Comparison of ENCODE assay signal across 20 cellular contexts in genomic region chr2:181105562-181105961, GRCh38.
DNase-seq lines count a peak whose midpoint lies in the region; ATAC-seq, FAIRE-seq and TF ChIP-seq lines count a peak whose summit lies in the region.
"Had no signal": no experiment of that assay in that cellular context is flagged by ENCODE, and none has a peak within 500 bp of the region (broad histone marks: within the 10 kb centered on the region; RNA-seq: fewer than 3 reads in every experiment).

No MANE protein-coding gene starts in this region.

- peaks cover 0 to 2% of the 10 kb centered on the region in 2 donors for H3K27me3 Mint-ChIP-seq in CD8-positive, alpha-beta memory T cell
- H3K27me3 Mint-ChIP-seq: progenitor cell of endocrine pancreas had no signal

- CTCF ChIA-PET in CD8-positive, alpha-beta memory T cell (lab: Charles Lee): interaction anchor here (0.8 to 3.2 kb wide), 26 partner anchors 10 to 610 kb away, joined by 3 to 27 read pairs (median 5); partner anchors contain the start of gene ITGA4

- ATAC-seq in GM18870 (IDR thresholded peaks at IDR 0.05; ENCODE audit: unreplicated experiment) (no peak), GM19395 (IDR thresholded peaks at IDR 0.05; ENCODE audit: unreplicated experiment) (no peak)

- FAIRE-seq in RCC 7860 (lab: Jason Lieb, UNC) (peak; percentile 26), keratinocyte (lab: Jason Lieb, UNC) (peak; percentile 32)

- H3K36me3 Mint-ChIP-seq in CD8-positive, alpha-beta memory T cell: peaks cover 0 to 18% (median 9%) of the 10 kb centered on the region in 3 donors
- H3K36me3 Mint-ChIP-seq: memory B cell had no signal

- H3K9ac ChIP-seq in keratinocyte (ENCODE audit: control insufficient read depth, extremely low read depth, insufficient read depth, low read length): no peak overlapping the region

- no peak overlapping the region for H3K27ac ChIP-seq in CD8-positive, alpha-beta memory T cell (ENCODE audit: low read depth, low read length)
- H3K27ac ChIP-seq in keratinocyte (ENCODE audit: control insufficient read depth, insufficient read depth, low read length): no peak overlapping the region
- H3K27ac ChIP-seq: colonic mucosa, HL-60, tibial artery, VCaP had no signal

- no peaks in the 10 kb centered on the region for H3K9me3 ChIP-seq in CD8-positive, alpha-beta memory T cell (ENCODE audit: low read length)
- no peaks in the 10 kb centered on the region for H3K9me3 ChIP-seq in keratinocyte (ENCODE audit: control insufficient read depth, low read depth, low read length)
- H3K9me3 ChIP-seq: colonic mucosa, tibial artery had no signal

- H3K9me1 ChIP-seq in keratinocyte (ENCODE audit: control insufficient read depth, extremely low read depth, insufficient read depth, low read length): peaks cover 2% of the 10 kb centered on the region

- H3K36me3 ChIP-seq in CD8-positive, alpha-beta memory T cell (ENCODE audit: insufficient read depth, low read length): no peaks in the 10 kb centered on the region
- H3K36me3 ChIP-seq in keratinocyte (ENCODE audit: control insufficient read depth in 2 of 2, extremely low read depth in 1 of 2, insufficient read depth in 2 of 2, low read length in 2 of 2): no peaks in the 10 kb centered on the region
- H3K36me3 ChIP-seq: colonic mucosa, tibial artery had no signal

- H2AFZ ChIP-seq in keratinocyte (ENCODE audit: control insufficient read depth, low read length): no peak overlapping the region

- no peak for TF ChIP-seq CTCF in keratinocyte (optimal IDR thresholded peaks at IDR 0.05 in 1 of 3, IDR thresholded peaks at IDR 0.05 in 1 of 3, conservative IDR thresholded peaks at IDR 0.05 in 1 of 3; ENCODE audit: extremely low read depth in 1 of 3, insufficient read depth in 2 of 3, low read length in 3 of 3)

- POLR2A ChIA-PET in CD8-positive, alpha-beta memory T cell (lab: Charles Lee): interaction anchor here (0.6 to 1.9 kb wide), 7 partner anchors 18 to 352 kb away, joined by 3 to 19 read pairs (median 5); partner anchors contain the start of gene ITGA4

- peaks cover 0 to 4% (median 2%) of the 10 kb centered on the region in 5 donors for H3K9me3 Mint-ChIP-seq in CD8-positive, alpha-beta memory T cell
- H3K9me3 Mint-ChIP-seq: memory B cell, nephron had no signal

- peaks cover 44 to 62% (median 50%) of the 10 kb centered on the region in 3 donors for H3K4me1 Mint-ChIP-seq in CD8-positive, alpha-beta memory T cell

- H3K79me2 ChIP-seq in keratinocyte (ENCODE audit: control insufficient read depth, insufficient read depth, low read length): no peaks in the 10 kb centered on the region

- no peaks in the 10 kb centered on the region for H4K20me1 ChIP-seq in keratinocyte (ENCODE audit: control insufficient read depth, extremely low read depth, insufficient read depth, low read length)

- no peak overlapping the region for H3K4me3 ChIP-seq in CD8-positive, alpha-beta memory T cell (ENCODE audit: low read length)
- H3K4me3 ChIP-seq in keratinocyte (ENCODE audit: control insufficient read depth in 2 of 3, extremely low read depth in 1 of 3, insufficient read depth in 2 of 3, low read depth in 1 of 3, low read length in 3 of 3): no peak overlapping the region
- H3K4me3 ChIP-seq: colonic mucosa, tibial artery had no signal

- H3K4me3 Mint-ChIP-seq in CD8-positive, alpha-beta memory T cell: peak overlapping the region in 4 of 7 donors; percentile 12 to 73 (median 49)
- H3K4me3 Mint-ChIP-seq: memory B cell, nephron had no signal

- DNase-seq in NCI-H82 (lab: John Stamatoyannopoulos, UW): peak; percentile 18
- DNase-seq in NCI-H82 treated with DMSO at 0.1 percent for 48 hours (lab: John Stamatoyannopoulos, UW; ENCODE audit: unreplicated experiment): no peak
- no peak for DNase-seq in CD8-positive, alpha-beta memory T cell
- DNase-seq in RCC 7860 (ENCODE audit: low spot score): no peak
- no peak for DNase-seq in keratinocyte (ENCODE audit: low read depth, low spot score)
- no peak for DNase-seq in stimulated activated naive CD4-positive, alpha-beta T cell (lab: John Stamatoyannopoulos, UW)
- DNase-seq: activated gamma-delta T cell treated with Interleukin-2 at 50 U/mL for 16 hours, colonic mucosa, islet precursor cell, MV-4-11, NCI-H187 treated with DMSO at 0.1 percent for 48 hours, SW 1271, tibial artery had no signal

- peaks cover 39% of the 10 kb centered on the region for H3K4me1 ChIP-seq in CD8-positive, alpha-beta memory T cell (ENCODE audit: insufficient read depth, low read length)
- H3K4me1 ChIP-seq in keratinocyte (ENCODE audit: control insufficient read depth, extremely low read depth, insufficient read depth, low read length): peaks cover 17% of the 10 kb centered on the region
- H3K4me1 ChIP-seq: colonic mucosa, tibial artery had no signal

- H3K27me3 ChIP-seq in CD8-positive, alpha-beta memory T cell (ENCODE audit: insufficient read depth, low read length, poor library complexity, severe bottlenecking): no peaks in the 10 kb centered on the region
- H3K27me3 ChIP-seq in keratinocyte (ENCODE audit: control insufficient read depth, extremely low read depth, insufficient read depth, low read length): no peaks in the 10 kb centered on the region
- H3K27me3 ChIP-seq: colonic mucosa, tibial artery had no signal

- no peak overlapping the region for H3K4me2 ChIP-seq in keratinocyte (ENCODE audit: control insufficient read depth, extremely low read depth, insufficient read depth, low read depth, low read length)

- dilution Hi-C loops in keratinocyte (cut with MboI; ENCODE audit: extremely low pct_ligation_motif_present, low sequenced_read_pairs): no loop called here

- H3K27ac Mint-ChIP-seq in CD8-positive, alpha-beta memory T cell: peak overlapping the region; percentile 28 to 92 (median 81)
- H3K27ac Mint-ChIP-seq: memory B cell, nephron, progenitor cell of endocrine pancreas had no signal
